1 cellular context compared by ENCODE assay signal in genomic region chr1:206736878-206737728, GRCh38.
TF ChIP-seq lines count a peak whose summit lies in the region.

No MANE protein-coding gene starts in this region.

TF ChIP-seq in GM12878, 131 proteins besides CTCF, POLR2A, EP300 and RAD21:
- TF ChIP-seq RBBP5 (conservative IDR thresholded peaks at IDR 0.05) (no peak), ZNF207 (IDR thresholded peaks at IDR 0.05; ENCODE audit: borderline replicate concordance) (no peak), NR2C1 (IDR thresholded peaks at IDR 0.05) (no peak), MXI1 (IDR thresholded peaks at IDR 0.05; ENCODE audit: low read depth, low read length) (no peak), GATAD2B (conservative IDR thresholded peaks at IDR 0.05; ENCODE audit: low read depth) (no peak), ZBED1 (IDR thresholded peaks at IDR 0.05; ENCODE audit: borderline replicate concordance) (no peak), SREBF1 (IDR thresholded peaks at IDR 0.05; ENCODE audit: low read length) (no peak), IRF3 (IDR thresholded peaks at IDR 0.05) (no peak), ZNF217 (IDR thresholded peaks at IDR 0.05) (no peak), JUNB (IDR thresholded peaks at IDR 0.05) (no peak), ZNF274 (IDR thresholded peaks at IDR 0.05; ENCODE audit: insufficient read depth, insufficient read length) (no peak), TCF7 (IDR thresholded peaks at IDR 0.05; ENCODE audit: borderline replicate concordance) (no peak), BMI1 (IDR thresholded peaks at IDR 0.05; ENCODE audit: borderline replicate concordance) (no peak), CBFB (IDR thresholded peaks at IDR 0.05; ENCODE audit: low read depth) (no peak)
